ENCODE assay signal across 11 cellular contexts in the genomic region with DNA sequence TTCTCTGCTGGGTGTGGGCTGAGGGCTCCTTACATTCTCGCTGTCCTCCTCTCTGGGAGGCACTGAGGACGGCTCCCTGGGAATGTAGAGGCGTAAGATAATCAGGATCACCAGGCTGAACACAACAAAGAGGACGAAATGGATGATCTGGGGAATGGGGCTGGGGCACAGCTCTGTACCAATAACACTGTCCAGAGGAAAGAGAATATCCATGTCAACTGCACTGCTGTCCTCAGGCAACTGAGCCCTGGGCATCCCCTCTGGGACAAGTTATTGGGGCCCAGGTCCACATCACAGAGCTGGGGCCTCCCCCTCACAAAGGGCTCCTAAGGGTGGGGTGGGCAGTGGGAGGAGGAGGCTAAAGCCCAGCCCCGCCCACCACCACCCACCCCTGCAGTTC. TPM values are rescaled to one million over a fixed set of nuclear protein-coding genes. Genes with fewer than 3 reads are reported as not detected.
"Had no signal": no experiment of that assay in that cellular context is flagged by ENCODE, and none has a peak within 500 bp of the region (broad histone marks: within the 10 kb centered on the region; RNA-seq: fewer than 3 reads in every experiment).

No MANE protein-coding gene starts in this region.

RNA-seq across cellular contexts. Expression of a gene that starts 36.1 kb away (rescaled TPM):
- total RNA-seq: activated naive CD4-positive, alpha-beta T cell treated with anti-CD3 and anti-CD28 coated beads for 36 hours; activated naive CD4-positive, alpha-beta T cell treated with anti-CD3 and anti-CD28 coated beads, Interleukin-2, amount 50 U/mL, for 72 hours; ascending aorta; breast epithelium; cardiac muscle cell; endodermal cell; epithelial cell of proximal tubule; esophagus muscularis mucosa; foreskin keratinocyte; gastrocnemius medialis; T-helper 1 cell treated with Interleukin-12 subunit alpha and Interleukin-12 subunit beta and Interleukin-4 antibody, amounts not matched to agents 30 ng/mL and 1 ng/mL, for 36 hours had no signal
- polyA plus RNA-seq: foreskin keratinocyte had no signal
